In the genomic region with DNA sequence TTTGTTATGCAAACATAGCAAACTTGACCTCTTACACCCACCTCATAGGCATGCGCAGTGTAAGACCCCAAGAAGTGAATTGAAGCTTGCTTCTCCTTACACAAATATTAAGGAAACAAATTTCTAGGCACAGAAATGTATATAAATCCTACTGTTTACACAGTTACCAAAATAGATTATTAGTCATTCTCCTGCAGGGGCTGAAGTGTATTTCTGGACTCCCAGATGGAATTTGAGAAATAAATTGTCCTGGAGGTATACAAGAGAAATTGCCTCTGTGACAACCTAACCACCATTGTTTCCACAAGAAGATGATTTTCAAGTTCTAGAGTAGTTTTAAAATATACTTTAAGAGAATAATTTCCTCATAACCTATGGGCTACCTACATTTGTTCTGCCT, we compare ENCODE assay signal across 22 cellular contexts.
"Had no signal": no experiment of that assay in that cellular context is flagged by ENCODE, and none has a peak within 500 bp of the region (broad histone marks: within the 10 kb centered on the region; RNA-seq: fewer than 3 reads in every experiment).

No MANE protein-coding gene starts in this region.

- H3K27me3 ChIP-seq: esophagus squamous epithelium, foreskin keratinocyte, hepatocyte, neural progenitor cell, ovary, transverse colon had no signal

- H2AFZ ChIP-seq: hepatocyte, neural progenitor cell had no signal

- H3K36me3 ChIP-seq: esophagus squamous epithelium, left ventricle myocardium inferior, lower lobe of right lung, neural progenitor cell, ovary, thoracic aorta, transverse colon had no signal

- ATAC-seq: effector memory CD8-positive, alpha-beta T cell; foreskin keratinocyte; left cardiac atrium; lower lobe of right lung; natural killer cell treated with Interleukin-12 subunit alpha and Interleukin-12 subunit beta and Interleukin-15 and Interleukin-18, amount 100 ng/mL, for 72 hours; right cardiac atrium; stimulated activated effector memory CD8-positive, alpha-beta T cell treated with anti-CD3 and anti-CD28 coated beads, Interleukin-12 subunit alpha, Interleukin-12 subunit beta, amount 100 ng/mL, for 72 hours; stimulated activated naive CD8-positive, alpha-beta T cell treated with anti-CD3 and anti-CD28 coated beads, Interleukin-15, Interleukin-2, amounts not matched to agents 100 U/mL and 50 U/mL, for 24 hours had no signal

- DNase-seq: effector memory CD8-positive, alpha-beta T cell; esophagus squamous epithelium; head of caudate nucleus; kidney; left cardiac atrium; left ventricle myocardium inferior; lower lobe of right lung; midbrain; nucleus accumbens; ovary; right cardiac atrium; small intestine; stimulated activated CD4-positive, alpha-beta T cell treated with anti-CD3 and anti-CD28 coated beads, Interleukin-2, amount 100 ng/mL, for 48 hours; stimulated activated CD8-positive, alpha-beta memory T cell treated with anti-CD3 and anti-CD28 coated beads, Interleukin-4, amount 100 ng/mL, for 48 hours; stimulated activated naive CD8-positive, alpha-beta T cell treated with anti-CD3 and anti-CD28 coated beads, Interleukin-15, Interleukin-2, amounts not matched to agents 100 U/mL and 50 U/mL, for 24 hours; transverse colon had no signal

- H3K9me3 ChIP-seq: lower lobe of right lung, ovary, thoracic aorta, transverse colon had no signal

- H3K4me3 ChIP-seq: esophagus squamous epithelium, hepatocyte, left ventricle myocardium inferior, lower lobe of right lung, neural progenitor cell, ovary, thoracic aorta, transverse colon had no signal

- H3K4me2 ChIP-seq: hepatocyte, neural progenitor cell had no signal

- H3K4me1 ChIP-seq: esophagus squamous epithelium, left ventricle myocardium inferior, lower lobe of right lung, neural progenitor cell, transverse colon had no signal

- H3K27ac ChIP-seq: esophagus squamous epithelium, foreskin keratinocyte, hepatocyte, left ventricle myocardium inferior, lower lobe of right lung, neural progenitor cell, ovary, thoracic aorta, transverse colon had no signal

- H3K9ac ChIP-seq: neural progenitor cell had no signal
